8 cellular contexts compared by ENCODE assay signal in the genomic region with DNA sequence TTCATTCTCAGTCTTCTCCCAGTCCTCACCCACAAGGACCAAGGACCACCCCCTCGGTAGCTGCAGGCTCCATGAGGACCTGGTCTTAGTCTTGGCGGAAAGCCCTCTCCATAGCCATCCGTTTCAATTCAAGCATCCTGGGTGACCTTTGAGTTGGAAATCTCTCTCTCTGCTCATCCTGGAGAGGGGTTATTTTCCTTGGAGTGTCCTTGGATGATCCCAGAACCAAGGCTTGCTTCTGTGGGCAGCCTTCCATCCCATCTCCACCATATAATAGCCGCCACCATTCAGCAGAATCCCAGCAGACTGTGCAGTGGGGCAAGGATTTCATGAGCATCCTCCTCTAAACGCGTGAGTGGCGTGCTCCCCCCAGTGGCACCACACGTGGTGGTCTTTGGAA. TPM values are rescaled to one million over a fixed set of nuclear protein-coding genes. Genes with fewer than 3 reads are reported as not detected.
"Had no signal": no experiment of that assay in that cellular context is flagged by ENCODE, and none has a peak within 500 bp of the region (broad histone marks: within the 10 kb centered on the region; RNA-seq: fewer than 3 reads in every experiment).

A gene with protein sequence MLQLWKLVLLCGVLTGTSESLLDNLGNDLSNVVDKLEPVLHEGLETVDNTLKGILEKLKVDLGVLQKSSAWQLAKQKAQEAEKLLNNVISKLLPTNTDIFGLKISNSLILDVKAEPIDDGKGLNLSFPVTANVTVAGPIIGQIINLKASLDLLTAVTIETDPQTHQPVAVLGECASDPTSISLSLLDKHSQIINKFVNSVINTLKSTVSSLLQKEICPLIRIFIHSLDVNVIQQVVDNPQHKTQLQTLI (plus strand): TSS at position 301 of the 400 bp plus-strand sequence. CDS start 987 bp downstream, outside the sequence.

- H3K27ac ChIP-seq: HL-60 had no signal

- DNase-seq: IMR-90, KBM-7 had no signal

- ATAC-seq: K562 had no signal

- H3K4me3 ChIP-seq: K562 had no signal

- FAIRE-seq: HTR-8/SVneo, K562 had no signal

- H3K27ac Mint-ChIP-seq: IgD-negative memory B cell had no signal

RNA-seq across cellular contexts. Expression of the gene that starts here (rescaled TPM):
- total RNA-seq: HT-29, HT1080, IMR-90, K562 had no signal
- polyA plus RNA-seq: IgD-negative memory B cell, IMR-90, K562 had no signal
